ENCODE assay signal across 1 cellular context in genomic region chr1:15176898-15177665, GRCh38.
TF ChIP-seq lines count a peak whose summit lies in the region.

No MANE protein-coding gene starts in this region.

TF ChIP-seq in IMR-90, 13 proteins besides CTCF, POLR2A, EP300 and RAD21:
- TF ChIP-seq NFE2L2 (IDR thresholded peaks at IDR 0.05; ENCODE audit: low read depth, low read length), result peak; percentile 62; the same call in 1 of the 2 replicates
- no peak for TF ChIP-seq RCOR1 (IDR thresholded peaks at IDR 0.05; ENCODE audit: insufficient replicate concordance, low read length)
- TF ChIP-seq BHLHE40 (IDR thresholded peaks at IDR 0.05; ENCODE audit: low read depth, low read length), result no peak
- no peak for TF ChIP-seq CEBPB (IDR thresholded peaks at IDR 0.05; ENCODE audit: low read depth, low read length)
- no peak for TF ChIP-seq CHD1 (IDR thresholded peaks at IDR 0.05; ENCODE audit: low read depth, low read length)
